19 cellular contexts compared by ENCODE assay signal in the genomic region with DNA sequence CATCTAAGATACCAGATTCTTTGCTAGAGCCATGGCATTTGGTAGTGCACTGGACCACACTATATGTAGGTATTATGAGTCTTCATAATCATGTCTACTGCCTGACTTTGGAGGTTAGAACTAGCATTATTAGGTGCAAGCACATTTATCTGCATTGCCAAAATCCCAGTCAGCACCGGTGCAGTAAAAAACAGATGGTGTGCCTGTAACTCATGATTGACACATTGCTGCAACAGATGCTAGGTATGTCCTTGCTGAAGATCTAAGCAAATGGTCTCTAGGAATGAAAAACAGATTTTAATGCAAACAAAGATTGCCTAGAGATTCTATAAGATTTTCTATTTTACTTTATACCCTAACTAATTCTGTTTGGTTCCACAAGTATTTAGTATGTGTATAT. TPM values are rescaled to one million over a fixed set of nuclear protein-coding genes. Genes with fewer than 3 reads are reported as not detected.
DNase-seq lines count a peak whose midpoint lies in the region; ATAC-seq lines count a peak whose summit lies in the region.
"Had no signal": no experiment of that assay in that cellular context is flagged by ENCODE, and none has a peak within 500 bp of the region (broad histone marks: within the 10 kb centered on the region; RNA-seq: fewer than 3 reads in every experiment).

No MANE protein-coding gene starts in this region.

- H3K9me3 Mint-ChIP-seq in naive thymus-derived CD8-positive, alpha-beta T cell: no peaks in the 10 kb centered on the region
- H3K9me3 Mint-ChIP-seq: activated T-cell treated with anti-CD3 and anti-CD28 coated beads, Interleukin-2, amount 50 U/mL, for 4 hours had no signal

- POLR2A ChIA-PET in naive thymus-derived CD8-positive, alpha-beta T cell (lab: Charles Lee): no interaction called here

- H3K27ac Mint-ChIP-seq in naive thymus-derived CD8-positive, alpha-beta T cell: peak overlapping the region in 2 of 10 donors; percentile 36 to 81
- H3K27ac Mint-ChIP-seq: H9 had no signal

- no peak overlapping the region for H3K4me3 ChIP-seq in skin epidermis
- H3K4me3 ChIP-seq: testis had no signal

- DNase-seq in DMS 273 (lab: John Stamatoyannopoulos, UW; ENCODE audit: unreplicated experiment): peak; percentile 58
- no peak for DNase-seq in DMS 273 treated with DMSO at 0.1 percent for 48 hours (lab: John Stamatoyannopoulos, UW)
- peak; percentile 83 for DNase-seq in NCI-H2171 treated with DMSO at 0.1 percent for 48 hours (lab: John Stamatoyannopoulos, UW)
- DNase-seq in cerebellar nuclear complex (lab: John Stamatoyannopoulos, UW): peak; percentile 5 to 30
- DNase-seq in NCI-H2029 (lab: John Stamatoyannopoulos, UW): no peak
- DNase-seq in middle frontal gyrus (ENCODE audit: extremely low spot score, low spot score): no peak
- no peak for DNase-seq in naive thymus-derived CD8-positive, alpha-beta T cell
- DNase-seq: activated T-cell treated with anti-CD3 and anti-CD28 coated beads, Interleukin-2, amount 50 U/mL, for 4 hours; central memory CD4-positive, alpha-beta T cell; H9; MV-4-11; NCI-H2081 treated with DMSO at 0.1 percent for 48 hours; NCI-H69; retina; stimulated activated CD4-positive, alpha-beta T cell treated with anti-CD3 and anti-CD28 coated beads, Interleukin-2, amount 100 ng/mL, for 48 hours; testis had no signal

- no peak for ATAC-seq in naive thymus-derived CD8-positive, alpha-beta T cell

- H3K36me3 Mint-ChIP-seq in naive thymus-derived CD8-positive, alpha-beta T cell: peaks cover 0 to 2% (median 0%) of the 10 kb centered on the region in 3 donors

- no peaks in the 10 kb centered on the region for H3K27me3 Mint-ChIP-seq in naive thymus-derived CD8-positive, alpha-beta T cell

- peak overlapping the region in 13 of 21 experiments; percentile 0 to 92 (median 65) for H3K27ac ChIP-seq in skin epidermis
- H3K27ac ChIP-seq: 22Rv1, testis had no signal

- H3K4me3 Mint-ChIP-seq in naive thymus-derived CD8-positive, alpha-beta T cell: peak overlapping the region in 4 of 10 donors; percentile 26 to 73 (median 48)
- H3K4me3 Mint-ChIP-seq: CD14-positive monocyte, H9 had no signal

- peaks cover 28 to 62% (median 59%) of the 10 kb centered on the region in 4 donors for H3K4me1 Mint-ChIP-seq in naive thymus-derived CD8-positive, alpha-beta T cell

RNA-seq across cellular contexts. Expression of a gene that starts 47.7 kb away (rescaled TPM):
- 10 to 100 TPM; 21.4 to 23.2 TPM for total RNA-seq in naive thymus-derived CD8-positive, alpha-beta T cell
- 1 to 10 TPM; 2.3 to 5.6 (median 5.0) TPM for polyA plus RNA-seq in naive thymus-derived CD8-positive, alpha-beta T cell

Comparison
In these comparisons a context has a peak if more than half of its experiments do, and no peak if none do; other contexts are left out.
1. DNase-seq: peak in DMS 273 (single experiment), NCI-H2171 treated with DMSO at 0.1 percent for 48 hours (single experiment) and cerebellar nuclear complex (2 of 2); none in DMS 273 treated with DMSO at 0.1 percent for 48 hours (single experiment), NCI-H2029 (single experiment), middle frontal gyrus (single experiment) and naive thymus-derived CD8-positive, alpha-beta T cell (0 of 10).